Comparison of ENCODE assay signal across 9 cellular contexts in the genomic region with DNA sequence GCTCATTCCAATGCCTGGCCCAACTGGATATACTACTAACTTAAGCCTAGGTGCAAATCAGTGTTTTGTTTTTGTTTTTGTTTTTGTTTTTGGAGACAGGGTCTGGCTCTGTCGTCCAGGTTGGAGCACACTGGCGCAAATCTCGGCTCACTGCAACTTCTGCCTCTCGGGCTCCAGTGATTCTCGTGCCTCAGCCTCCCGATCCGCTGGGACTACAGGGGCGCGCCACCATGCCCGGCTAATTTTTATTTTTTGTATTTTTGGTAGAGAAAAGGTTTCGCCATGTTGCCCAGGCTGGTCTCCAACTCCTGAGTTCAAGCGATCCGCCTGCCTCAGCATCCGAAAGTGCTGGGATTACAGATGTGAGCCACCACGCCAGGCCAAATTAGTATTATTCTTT. TPM values are rescaled to one million over a fixed set of nuclear protein-coding genes. Genes with fewer than 3 reads are reported as not detected.
DNase-seq lines count a peak whose midpoint lies in the region; ATAC-seq and TF ChIP-seq lines count a peak whose summit lies in the region.
"Had no signal": no experiment of that assay in that cellular context is flagged by ENCODE, and none has a peak within 500 bp of the region (broad histone marks: within the 10 kb centered on the region; RNA-seq: fewer than 3 reads in every experiment).

No MANE protein-coding gene starts in this region.

- H3K9me3 ChIP-seq in SU-DHL-6 (ENCODE audit: insufficient read depth, low read length) (no peaks in the 10 kb centered on the region), fibroblast of lung (ENCODE audit: control insufficient read depth, insufficient read depth, low read depth, low read length) (no peaks in the 10 kb centered on the region), skeletal muscle satellite cell (replicated peaks; ENCODE audit: low read length) (no peaks in the 10 kb centered on the region)
- H3K9me3 ChIP-seq: uterus had no signal

- H3K9ac ChIP-seq in SU-DHL-6 (ENCODE audit: low read length), result peak overlapping the region; percentile 84
- no peak overlapping the region for H3K9ac ChIP-seq in fibroblast of lung (ENCODE audit: insufficient read depth, low read length)
- H3K9ac ChIP-seq in skeletal muscle satellite cell (ENCODE audit: low read depth, low read length), result peak overlapping the region; percentile 98

- TF ChIP-seq CTCF in GM23338 (conservative IDR thresholded peaks at IDR 0.05; ENCODE audit: low read depth in 2 of 2) (no peak), SU-DHL-6 (IDR thresholded peaks at IDR 0.05; ENCODE audit: insufficient read depth, low read length, poor library complexity, severe bottlenecking) (no peak), fibroblast of lung (conservative IDR thresholded peaks at IDR 0.05 in 1 of 2, IDR thresholded peaks at IDR 0.05 in 1 of 2; ENCODE audit: low read depth in 1 of 2, low read length in 2 of 2) (no peak)

- H3K79me2 ChIP-seq in GM23338 (replicated peaks; ENCODE audit: insufficient read depth) (peaks cover 61% of the 10 kb centered on the region), SU-DHL-6 (ENCODE audit: insufficient read depth, low read length) (peaks cover 57% of the 10 kb centered on the region), fibroblast of lung (ENCODE audit: control insufficient read depth, insufficient read depth, low read length) (peaks cover 56% of the 10 kb centered on the region)

- H3K36me3 ChIP-seq in GM23338 (ENCODE audit: insufficient read depth) (no peaks in the 10 kb centered on the region; the same call in 1 of the 2 replicates), SU-DHL-6 (ENCODE audit: low read length) (no peaks in the 10 kb centered on the region), fibroblast of lung (ENCODE audit: control insufficient read depth, insufficient read depth, low read length) (no peaks in the 10 kb centered on the region), skeletal muscle satellite cell (ENCODE audit: insufficient read depth, low read length) (peaks cover 4% of the 10 kb centered on the region)
- H3K36me3 ChIP-seq: uterus had no signal

- H3K9me3 Mint-ChIP-seq in GM23338, result no peaks in the 10 kb centered on the region; the same call in 2 of the 3 replicates

- H3K4me1 ChIP-seq in GM23338 (ENCODE audit: insufficient read depth) (peaks cover 15% of the 10 kb centered on the region), fibroblast of lung (ENCODE audit: control insufficient read depth, extremely low read depth, insufficient read depth, low read length) (peaks cover 5% of the 10 kb centered on the region), skeletal muscle satellite cell (ENCODE audit: control insufficient read depth, insufficient read depth, low read length) (peaks cover 29% of the 10 kb centered on the region)

- peak overlapping the region; percentile 98 for H3K4me2 ChIP-seq in GM23338
- peak overlapping the region; percentile 96 for H3K4me2 ChIP-seq in SU-DHL-6 (ENCODE audit: low read depth, low read length, poor library complexity, severe bottlenecking)
- H3K4me2 ChIP-seq in fibroblast of lung (ENCODE audit: extremely low read depth, insufficient read depth, low read length), result peak overlapping the region; percentile 84
- H3K4me2 ChIP-seq in skeletal muscle satellite cell (ENCODE audit: low read length), result peak overlapping the region; percentile 90

- H3K4me3 ChIP-seq in GM23338 (peak overlapping the region; percentile 95), SU-DHL-6 (ENCODE audit: insufficient read depth, low read length, poor library complexity, severe bottlenecking) (peak overlapping the region; percentile 83), fibroblast of lung (replicated peaks in 1 of 4; ENCODE audit: control extremely low read depth in 1 of 4, insufficient read depth in 1 of 4, low read depth in 3 of 4, low read length in 4 of 4) (peak overlapping the region in 3 of 4 experiments; percentile 62 to 96 (median 92)), skeletal muscle satellite cell (ENCODE audit: low read length) (peak overlapping the region; percentile 91)

- H2AFZ ChIP-seq in GM23338 (no peak overlapping the region), SU-DHL-6 (ENCODE audit: low read depth, low read length, severe bottlenecking) (no peak overlapping the region), fibroblast of lung (ENCODE audit: low read length) (no peak overlapping the region)

- no peak for DNase-seq in GM23338 (ENCODE audit: low spot score)
- DNase-seq in fibroblast of lung (ENCODE audit: low read depth in 2 of 2), result no peak
- no peak for DNase-seq in NCI-H748 (lab: John Stamatoyannopoulos, UW; ENCODE audit: unreplicated experiment)
- no peak for DNase-seq in activated CD8-positive, alpha-beta memory T cell treated with anti-CD3 and anti-CD28 coated beads, Interleukin-2, amount 50 U/mL, for 4 hours
- DNase-seq: nucleus accumbens, uterus had no signal

- peaks cover 24% of the 10 kb centered on the region for H3K4me1 Mint-ChIP-seq in GM23338

- H4K20me1 ChIP-seq in GM23338 (replicated peaks; ENCODE audit: insufficient read depth) (0 out of 2 replicates have a peak, but pooled peaks cover 3% of the 10 kb centered on the region), SU-DHL-6 (ENCODE audit: low read depth, low read length) (no peaks in the 10 kb centered on the region), fibroblast of lung (ENCODE audit: control insufficient read depth, extremely low read depth, insufficient read depth, low read length) (no peaks in the 10 kb centered on the region)

- peaks cover 6% of the 10 kb centered on the region; the same call in 1 of the 2 replicates for H3F3A ChIP-seq in GM23338 (replicated peaks; ENCODE audit: low read depth)
- H3F3A ChIP-seq in SU-DHL-6 (ENCODE audit: insufficient read depth), result peaks cover 12% of the 10 kb centered on the region; the same call in 1 of the 2 replicates

- no peak for ATAC-seq in GM23338
- ATAC-seq in GM21447 (IDR thresholded peaks at IDR 0.05; ENCODE audit: unreplicated experiment), result no peak

- peaks cover 11% of the 10 kb centered on the region for H3K36me3 Mint-ChIP-seq in GM23338 (ENCODE audit: low read depth)

- H3K27me3 ChIP-seq in GM23338 (ENCODE audit: insufficient read depth) (no peaks in the 10 kb centered on the region), SU-DHL-6 (ENCODE audit: low read length) (no peaks in the 10 kb centered on the region), fibroblast of lung (ENCODE audit: control insufficient read depth, insufficient read depth, low read length) (no peaks in the 10 kb centered on the region), skeletal muscle satellite cell (ENCODE audit: control insufficient read depth, insufficient read depth, low read length) (no peaks in the 10 kb centered on the region)
- H3K27me3 ChIP-seq: uterus had no signal

- H3K4me3 Mint-ChIP-seq in GM23338, result peak overlapping the region; percentile 48; the same call in 2 of the 3 replicates

- H3K27ac ChIP-seq in GM23338 (ENCODE audit: low read depth) (no peak overlapping the region), SU-DHL-6 (ENCODE audit: low read depth, low read length) (no peak overlapping the region), fibroblast of lung (ENCODE audit: insufficient read depth, low read length) (peak overlapping the region; percentile 86)

- H3K27me3 Mint-ChIP-seq in GM23338 (ENCODE audit: insufficient read depth, low read depth, poor library complexity), result peaks cover 4% of the 10 kb centered on the region

- H3K9me2 ChIP-seq in GM23338 (ENCODE audit: insufficient read depth) (no peaks in the 10 kb centered on the region), SU-DHL-6 (replicated peaks; ENCODE audit: insufficient read depth, low read length) (no peaks in the 10 kb centered on the region)

- H3K27ac Mint-ChIP-seq in GM23338, result no peak overlapping the region

TF ChIP-seq in GM23338, 12 proteins besides CTCF, POLR2A, EP300 and RAD21 (continues in another document):
- TF ChIP-seq ZNF114 (CRISPR knock-in tag; IDR thresholded peaks at IDR 0.05) (no peak), REST (IDR thresholded peaks at IDR 0.05; ENCODE audit: unreplicated experiment) (no peak), EZH2phosphoT487 (IDR thresholded peaks at IDR 0.05; ENCODE audit: unreplicated experiment) (no peak), NANOG (IDR thresholded peaks at IDR 0.05; ENCODE audit: borderline replicate concordance) (no peak), JUNB (IDR thresholded peaks at IDR 0.05; ENCODE audit: unreplicated experiment) (no peak), STAT1 (IDR thresholded peaks at IDR 0.05; ENCODE audit: unreplicated experiment) (no peak), CREB1 (CRISPR knock-in tag; IDR thresholded peaks at IDR 0.05; ENCODE audit: low read depth) (no peak), EZH2 (IDR thresholded peaks at IDR 0.05; ENCODE audit: low read depth, unreplicated experiment) (no peak)

RNA-seq across cellular contexts. Expression of gene PPP3CB, which starts 1.6 kb away (rescaled TPM):
- total RNA-seq in GM23338 (2014; rRNA removed; shearing (Covaris generic)), result 38.5 and 42.9 TPM in 2 replicates
- 17.9 and 18.3 TPM in 2 replicates for polyA plus RNA-seq in GM23338 (2016; fragmentation: Nextera tagmentation; extraction: Ambion mirVana)
- 21.3 and 27.1 TPM in 2 replicates for total RNA-seq in fibroblast of lung
- polyA plus RNA-seq in fibroblast of lung, result 34.1 and 38.8 TPM in 2 replicates
- 45.6 and 54.6 TPM in 2 replicates for polyA plus RNA-seq in fibroblast of lung (2012)
- polyA minus RNA-seq in fibroblast of lung (ENCODE audit: low replicate concordance), result 4.7 and 16.5 TPM in 2 replicates
- 20.0 and 26.4 TPM in 2 replicates for total RNA-seq in skeletal muscle satellite cell (2012; rRNA removed)
